Comparison of ENCODE assay signal across 21 cellular contexts in genomic region chr2:144241801-144242200, GRCh38.
DNase-seq lines count a peak whose midpoint lies in the region; ATAC-seq and TF ChIP-seq lines count a peak whose summit lies in the region.
"Had no signal": no experiment of that assay in that cellular context is flagged by ENCODE, and none has a peak within 500 bp of the region (broad histone marks: within the 10 kb centered on the region; RNA-seq: fewer than 3 reads in every experiment).

No MANE protein-coding gene starts in this region.

- H3K4me3 ChIP-seq in SK-N-MC = no peak overlapping the region
- no peak overlapping the region for H3K4me3 ChIP-seq in thyroid gland (replicated peaks in 1 of 3)
- H3K4me3 ChIP-seq: skin epidermis had no signal

- intact Hi-C loops in thyroid gland (cut with DNase I) = no loop called here
- intact Hi-C loops in left ventricle myocardium superior (cut with micrococcal nuclease) = no loop called here

- no peak for TF ChIP-seq POLR2A in thyroid gland (IDR thresholded peaks at IDR 0.05)

- H3K36me3 ChIP-seq in SK-N-MC (ENCODE audit: insufficient read depth, low read length) (no peaks in the 10 kb centered on the region), thyroid gland (no peaks in the 10 kb centered on the region)
- H3K36me3 ChIP-seq: WERI-Rb-1 had no signal

- H3K27ac ChIP-seq in SK-N-MC = peak overlapping the region; percentile 60; the same call in 1 of the 2 replicates
- H3K27ac ChIP-seq in thyroid gland = peak overlapping the region; percentile 74 to 82 (median 79)
- H3K27ac ChIP-seq: C4-2B, WERI-Rb-1 had no signal

- 91 to 98% methylated on average over 1 of the region's 1 CpG for WGBS in thyroid gland, 2 donors

- TF ChIP-seq CTCF in thyroid gland (IDR thresholded peaks at IDR 0.05) (no peak), glutamatergic neuron (IDR thresholded peaks at IDR 0.05; ENCODE audit: partially characterized antibody, unreplicated experiment) (no peak)

- ATAC-seq in activated T-cell treated with anti-CD3 and anti-CD28 coated beads, Interleukin-2, amount 50 U/mL, for 72 hours (replicated peaks in 1 of 2) = no peak
- ATAC-seq in activated T-cell treated with anti-CD3 and anti-CD28 coated beads, Interleukin-2, amount 50 U/mL, for 4 hours = no peak
- no peak for ATAC-seq in central memory CD8-positive, alpha-beta T cell (replicated peaks; ENCODE audit: extremely low read depth, poor library complexity, severe bottlenecking)
- no peak for ATAC-seq in left ventricle myocardium superior
- ATAC-seq: naive thymus-derived CD8-positive, alpha-beta T cell; T-cell had no signal

- H3K4me3 Mint-ChIP-seq in activated T-cell treated with anti-CD3 and anti-CD28 coated beads, Interleukin-2, amount 50 U/mL, for 72 hours = peak overlapping the region in 1 of 2 donors; percentile 72
- H3K4me3 Mint-ChIP-seq in activated T-cell treated with anti-CD3 and anti-CD28 coated beads, Interleukin-2, amount 50 U/mL, for 4 hours = no peak overlapping the region
- H3K4me3 Mint-ChIP-seq in central memory CD8-positive, alpha-beta T cell = peak overlapping the region; percentile 6
- H3K4me3 Mint-ChIP-seq in glutamatergic neuron (ENCODE audit: unreplicated experiment) = no peak overlapping the region
- H3K4me3 Mint-ChIP-seq: T-cell had no signal

- H3K4me1 ChIP-seq in thyroid gland = peaks cover 19 to 38% of the 10 kb centered on the region in 2 donors

- DNase-seq in activated T-cell treated with anti-CD3 and anti-CD28 coated beads, Interleukin-2, amount 50 U/mL, for 72 hours = no peak
- no peak for DNase-seq in activated T-cell treated with anti-CD3 and anti-CD28 coated beads, Interleukin-2, amount 50 U/mL, for 4 hours
- no peak for DNase-seq in SK-N-MC (ENCODE audit: low read depth, low spot score)
- DNase-seq in central memory CD8-positive, alpha-beta T cell (ENCODE audit: low spot score in 2 of 2) = no peak
- DNase-seq in thyroid gland = no peak
- no peak for DNase-seq in GM19240 (ENCODE audit: insufficient read length, low spot score)
- no peak for DNase-seq in left ventricle myocardium superior
- DNase-seq in glutamatergic neuron = no peak
- DNase-seq: activated gamma-delta T cell treated with Interleukin-2 at 50 U/mL for 16 hours; mammary epithelial cell; naive thymus-derived CD8-positive, alpha-beta T cell; NCI-H1105; NCI-H2107; NCI-H510A treated with DMSO at 0.1 percent for 48 hours; posterior cingulate gyrus; Right ventricle myocardium superior; stimulated activated CD4-positive, alpha-beta T cell treated with anti-CD3 and anti-CD28 coated beads, Interleukin-2, amount 100 ng/mL, for 48 hours; T-cell; WERI-Rb-1 had no signal

- peaks cover 53% of the 10 kb centered on the region for H3K4me1 Mint-ChIP-seq in activated T-cell treated with anti-CD3 and anti-CD28 coated beads, Interleukin-2, amount 50 U/mL, for 72 hours (ENCODE audit: low read depth)
- H3K4me1 Mint-ChIP-seq in activated T-cell treated with anti-CD3 and anti-CD28 coated beads, Interleukin-2, amount 50 U/mL, for 4 hours (ENCODE audit: low read depth) = peaks cover 34% of the 10 kb centered on the region
- peaks cover 42% of the 10 kb centered on the region for H3K4me1 Mint-ChIP-seq in central memory CD8-positive, alpha-beta T cell
- peaks cover 26% of the 10 kb centered on the region for H3K4me1 Mint-ChIP-seq in glutamatergic neuron (ENCODE audit: low read depth, unreplicated experiment)

- H3K36me3 Mint-ChIP-seq in activated T-cell treated with anti-CD3 and anti-CD28 coated beads, Interleukin-2, amount 50 U/mL, for 72 hours (ENCODE audit: insufficient read depth in 2 of 2) = peaks cover 6 to 12% of the 10 kb centered on the region in 2 donors
- peaks cover 1% of the 10 kb centered on the region for H3K36me3 Mint-ChIP-seq in activated T-cell treated with anti-CD3 and anti-CD28 coated beads, Interleukin-2, amount 50 U/mL, for 4 hours (ENCODE audit: insufficient read depth)
- peaks cover 4% of the 10 kb centered on the region for H3K36me3 Mint-ChIP-seq in central memory CD8-positive, alpha-beta T cell (ENCODE audit: insufficient read depth)
- H3K36me3 Mint-ChIP-seq in glutamatergic neuron (ENCODE audit: unreplicated experiment) = no peaks in the 10 kb centered on the region

- H3K9ac ChIP-seq in SK-N-MC (ENCODE audit: insufficient read length) = peak overlapping the region; percentile 31

- no peaks in the 10 kb centered on the region for H3K27me3 Mint-ChIP-seq in activated T-cell treated with anti-CD3 and anti-CD28 coated beads, Interleukin-2, amount 50 U/mL, for 72 hours (ENCODE audit: low read depth)
- no peaks in the 10 kb centered on the region for H3K27me3 Mint-ChIP-seq in activated T-cell treated with anti-CD3 and anti-CD28 coated beads, Interleukin-2, amount 50 U/mL, for 4 hours (ENCODE audit: low read depth)
- no peaks in the 10 kb centered on the region for H3K27me3 Mint-ChIP-seq in central memory CD8-positive, alpha-beta T cell
- H3K27me3 Mint-ChIP-seq in glutamatergic neuron (ENCODE audit: unreplicated experiment) = peaks cover 2% of the 10 kb centered on the region
- H3K27me3 Mint-ChIP-seq: naive thymus-derived CD8-positive, alpha-beta T cell; T-cell had no signal

- H3K27me3 ChIP-seq in thyroid gland = no peaks in the 10 kb centered on the region

- peak overlapping the region; percentile 87 for H3K27ac Mint-ChIP-seq in activated T-cell treated with anti-CD3 and anti-CD28 coated beads, Interleukin-2, amount 50 U/mL, for 72 hours
- peak overlapping the region; percentile 35 for H3K27ac Mint-ChIP-seq in central memory CD8-positive, alpha-beta T cell (ENCODE audit: low read depth)
- H3K27ac Mint-ChIP-seq in glutamatergic neuron (ENCODE audit: unreplicated experiment) = no peak overlapping the region
- H3K27ac Mint-ChIP-seq: T-cell had no signal

- H3K9me3 ChIP-seq in SK-N-MC (ENCODE audit: low read depth, low read length) = no peaks in the 10 kb centered on the region
- H3K9me3 ChIP-seq in thyroid gland = no peaks in the 10 kb centered on the region

- H3K9me3 Mint-ChIP-seq in activated T-cell treated with anti-CD3 and anti-CD28 coated beads, Interleukin-2, amount 50 U/mL, for 72 hours = peaks cover 2 to 10% of the 10 kb centered on the region in 2 donors
- H3K9me3 Mint-ChIP-seq in activated T-cell treated with anti-CD3 and anti-CD28 coated beads, Interleukin-2, amount 50 U/mL, for 4 hours = no peaks in the 10 kb centered on the region
- no peaks in the 10 kb centered on the region for H3K9me3 Mint-ChIP-seq in central memory CD8-positive, alpha-beta T cell
- H3K9me3 Mint-ChIP-seq in glutamatergic neuron (ENCODE audit: unreplicated experiment) = peaks cover 1% of the 10 kb centered on the region
- H3K9me3 Mint-ChIP-seq: T-cell had no signal
